ENCODE assay signal across 13 cellular contexts in the genomic region with DNA sequence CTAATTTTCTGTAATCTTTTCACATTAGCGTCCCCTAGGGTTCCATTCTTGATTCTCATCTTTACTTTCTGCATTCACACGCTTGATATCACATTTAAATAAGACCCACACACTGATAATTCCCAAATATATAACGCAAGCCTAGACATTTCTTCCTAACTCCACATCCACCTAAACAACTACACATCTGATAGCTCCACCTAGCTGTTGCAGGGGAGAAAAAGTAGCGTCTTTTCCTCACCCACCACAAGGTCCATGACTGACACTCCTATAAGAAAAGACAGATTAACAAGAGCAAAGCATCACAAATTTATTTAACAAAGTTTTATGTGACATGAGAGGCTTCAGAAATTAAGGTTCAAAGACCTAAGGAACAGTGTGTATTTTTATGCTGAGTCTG.
A peak's percentile ranks its signal among the peaks of the same experiment; 100 is the strongest.
DNase-seq lines count a peak whose midpoint lies in the region; ATAC-seq, FAIRE-seq and TF ChIP-seq lines count a peak whose summit lies in the region.
"Had no signal": no experiment of that assay in that cellular context is flagged by ENCODE, and none has a peak within 500 bp of the region (broad histone marks: within the 10 kb centered on the region; RNA-seq: fewer than 3 reads in every experiment).

No MANE protein-coding gene starts in this region.

- H3K36me3 ChIP-seq in mucosa of descending colon (ENCODE audit: low read depth) (no peaks in the 10 kb centered on the region), spleen (no peaks in the 10 kb centered on the region)
- H3K36me3 ChIP-seq: left ventricle myocardium inferior had no signal

- 27 to 38% (median 35%) methylated on average over 4 of the region's 4 CpGs for WGBS in spleen, 5 donors

- H3K27ac ChIP-seq in spleen = no peak overlapping the region
- H3K27ac ChIP-seq: left ventricle myocardium inferior had no signal

- no peaks in the 10 kb centered on the region for H3K27me3 ChIP-seq in spleen (replicated peaks in 1 of 7)

- ATAC-seq in mucosa of descending colon (peak; percentile 50), GM21723 (IDR thresholded peaks at IDR 0.05; ENCODE audit: unreplicated experiment) (no peak)
- ATAC-seq: HCT116; stimulated activated memory B cell treated with anti-CD40 and anti-IgM and Interleukin-4, amounts not matched to agents 10 μg/mL and 1 μg/mL and 100 μg/mL, for 72 hours had no signal

- intact Hi-C loops in mucosa of descending colon (cut with DNase I, micrococcal nuclease) (no loop called here), spleen (cut with DNase I; ENCODE audit: low total_unique reads) (no loop called here)

- DNase-seq in D721Med (ENCODE audit: insufficient read length, low spot score) (no peak), NAMALWA (ENCODE audit: low spot score) (peak; percentile 20), astrocyte of the hippocampus (ENCODE audit: low read depth, low spot score) (peak; percentile 4), mucosa of descending colon (peak in 1 of 3 donors; percentile 39), spleen (no peak), T1000 (lab: John Stamatoyannopoulos, UW) (no peak)
- no peak for DNase-seq in central memory CD4-positive, alpha-beta T cell
- DNase-seq: amniotic stem cell; effector CD8-positive, alpha-beta T cell; left ventricle myocardium inferior had no signal

- TF ChIP-seq CTCF in D721Med (IDR thresholded peaks at IDR 0.05; ENCODE audit: insufficient read depth, missing control alignments) (peak; percentile 12), mucosa of descending colon (IDR thresholded peaks at IDR 0.05) (peak; percentile 19), spleen (IDR thresholded peaks at IDR 0.05 in 8 of 11, conservative IDR thresholded peaks at IDR 0.05 in 3 of 11) (no peak)

- TF ChIP-seq POLR2A in spleen (IDR thresholded peaks at IDR 0.05) = no peak

- no peak overlapping the region for H3K4me3 ChIP-seq in mucosa of descending colon
- H3K4me3 ChIP-seq in spleen = no peak overlapping the region
- H3K4me3 ChIP-seq: left ventricle myocardium inferior had no signal

- H3K9me3 ChIP-seq in mucosa of descending colon = peaks cover 6% of the 10 kb centered on the region
- peaks cover 0 to 35% (median 22%) of the 10 kb centered on the region in 8 donors for H3K9me3 ChIP-seq in spleen

- H3K4me1 ChIP-seq in mucosa of descending colon (ENCODE audit: low read depth) (no peaks in the 10 kb centered on the region), spleen (no peaks in the 10 kb centered on the region)
- H3K4me1 ChIP-seq: left ventricle myocardium inferior had no signal

- FAIRE-seq in D721Med (lab: Jason Lieb, UNC) = no peak

Comparison
In these comparisons a context has a peak if more than half of its experiments do, and no peak if none do; other contexts are left out.
1. DNase-seq: peak in NAMALWA (single experiment) and astrocyte of the hippocampus (single experiment); none in D721Med (single experiment), spleen (single experiment), T1000 (single experiment) and central memory CD4-positive, alpha-beta T cell (single experiment).
2. CTCF ChIP-seq: peak in D721Med (single experiment) and mucosa of descending colon (single experiment); none in spleen (0 of 11).